16 cellular contexts compared by ENCODE assay signal in genomic region chr7:66732439-66732838, GRCh38. TPM values are rescaled to one million over a fixed set of nuclear protein-coding genes. Genes with fewer than 3 reads are reported as not detected.
A peak's percentile ranks its signal among the peaks of the same experiment; 100 is the strongest.
DNase-seq lines count a peak whose midpoint lies in the region; ATAC-seq, FAIRE-seq and TF ChIP-seq lines count a peak whose summit lies in the region.
"Had no signal": no experiment of that assay in that cellular context is flagged by ENCODE, and none has a peak within 500 bp of the region (broad histone marks: within the 10 kb centered on the region; RNA-seq: fewer than 3 reads in every experiment).

No MANE protein-coding gene starts in this region.

- peak; percentile 90 for FAIRE-seq in GM12891 (lab: Jason Lieb, UNC)
- peak; percentile 26 for FAIRE-seq in GM19239 (lab: Jason Lieb, UNC)

- DNase-seq in GM12891 (ENCODE audit: insufficient read length, low spot score) (peak; percentile 64), GM19239 (ENCODE audit: insufficient read length, low spot score) (no peak), germinal center (ENCODE audit: low spot score) (peak; percentile 42), ureter (ENCODE audit: low spot score) (no peak)
- no peak for DNase-seq in naive thymus-derived CD8-positive, alpha-beta T cell
- DNase-seq in activated CD4-positive, CD25-positive, alpha-beta regulatory T cell treated with anti-CD3 and anti-CD28 coated beads, Interleukin-2, amount 50 U/mL, for 72 hours, result no peak
- DNase-seq: activated CD4-positive, alpha-beta T cell treated with anti-CD3 and anti-CD28 coated beads, Interleukin-2, amount 50 U/mL, for 1 hour; activated effector memory CD4-positive, alpha-beta T cell treated with anti-CD3 and anti-CD28 coated beads, Interleukin-2, amount 50 U/mL, for 16 hours; NCI-H2029; NCI-H748 treated with DMSO at 0.1 percent for 48 hours; sigmoid colon; stimulated activated CD4-positive, alpha-beta T cell treated with anti-CD3 and anti-CD28 coated beads, Interleukin-4, amount 100 ng/mL, for 1 hour; T-helper 9 cell had no signal

- H3K4me3 Mint-ChIP-seq in naive thymus-derived CD8-positive, alpha-beta T cell, result no peak overlapping the region
- H3K4me3 Mint-ChIP-seq: neural crest cell had no signal

- peaks cover 0 to 15% (median 1%) of the 10 kb centered on the region in 9 donors for H3K9me3 Mint-ChIP-seq in naive thymus-derived CD8-positive, alpha-beta T cell

- peaks cover 17 to 35% (median 30%) of the 10 kb centered on the region in 4 donors for H3K4me1 Mint-ChIP-seq in naive thymus-derived CD8-positive, alpha-beta T cell
- H3K4me1 Mint-ChIP-seq: neural crest cell had no signal

- ATAC-seq in HG02884 (IDR thresholded peaks at IDR 0.05; ENCODE audit: unreplicated experiment), result peak; percentile 71
- no peak for ATAC-seq in naive thymus-derived CD8-positive, alpha-beta T cell
- no peak for ATAC-seq in HG03565 (IDR thresholded peaks at IDR 0.05; ENCODE audit: unreplicated experiment)

- TF ChIP-seq POLR2A in GM12891 (IDR thresholded peaks at IDR 0.05; ENCODE audit: low read depth, low read length), result no peak

- POLR2A ChIA-PET in naive thymus-derived CD8-positive, alpha-beta T cell (lab: Charles Lee), result no interaction called here

- peak overlapping the region in 4 of 10 donors; percentile 15 to 79 (median 54) for H3K27ac Mint-ChIP-seq in naive thymus-derived CD8-positive, alpha-beta T cell

- peaks cover 6 to 19% (median 11%) of the 10 kb centered on the region in 3 donors for H3K36me3 Mint-ChIP-seq in naive thymus-derived CD8-positive, alpha-beta T cell

- no peaks in the 10 kb centered on the region for H3K27me3 Mint-ChIP-seq in naive thymus-derived CD8-positive, alpha-beta T cell

TF ChIP-seq in GM12891, 5 proteins besides CTCF, POLR2A, EP300 and RAD21:
- TF ChIP-seq SPI1 (IDR thresholded peaks at IDR 0.05; ENCODE audit: low read depth, low read length) (peak; percentile 72), PAX5 (IDR thresholded peaks at IDR 0.05; ENCODE audit: insufficient read depth, low read length, severe bottlenecking) (no peak)
TF ChIP-seq in GM12891: peak in this region for 1.

RNA-seq across cellular contexts. Expression of gene RABGEF1, which starts 8.1 kb away (rescaled TPM):
- 15.2 TPM for polyA plus RNA-seq in GM12891 (2012; ENCODE audit: low read depth, missing spikeins)
- total RNA-seq in ureter, result 31.8 TPM
- 10 to 100 TPM; 24.6 to 27.5 TPM for total RNA-seq in naive thymus-derived CD8-positive, alpha-beta T cell
- polyA plus RNA-seq in naive thymus-derived CD8-positive, alpha-beta T cell, result 10 to 100 TPM; 17.5 to 23.0 (median 21.6) TPM

Comparison
In these comparisons a context has a peak if more than half of its experiments do, and no peak if none do; other contexts are left out.
1. DNase-seq: peak in GM12891 (single experiment) and germinal center (single experiment); none in GM19239 (single experiment), ureter (single experiment), naive thymus-derived CD8-positive, alpha-beta T cell (0 of 10) and activated CD4-positive, CD25-positive, alpha-beta regulatory T cell treated with anti-CD3 and anti-CD28 coated beads, Interleukin-2, amount 50 U/mL, for 72 hours (single experiment).